In genomic region chr11:114912826-114913225, GRCh38 we compare ENCODE assay signal across 18 cellular contexts.
"Had no signal": no experiment of that assay in that cellular context is flagged by ENCODE, and none has a peak within 500 bp of the region (broad histone marks: within the 10 kb centered on the region; RNA-seq: fewer than 3 reads in every experiment).

No MANE protein-coding gene starts in this region.

- H3K27ac ChIP-seq: neural progenitor cell, suprapubic skin, transverse colon, uterus, VCaP had no signal

- H3K9me3 Mint-ChIP-seq: neural progenitor cell had no signal

- DNase-seq: activated CD4-positive, alpha-beta T cell treated with anti-CD3 and anti-CD28 coated beads, Interleukin-2, amount 50 U/mL, for 4 hours; activated naive CD8-positive, alpha-beta T cell treated with anti-CD3 and anti-CD28 coated beads for 36 hours; amniotic stem cell; dermis blood vessel endothelial cell; effector memory CD4-positive, alpha-beta T cell; immature natural killer cell; kidney glomerular epithelial cell; left ventricle myocardium superior; mesenchymal stem cell; mucosa of descending colon; naive B cell; transverse colon; uterus had no signal

- H3K27ac Mint-ChIP-seq: activated naive CD8-positive, alpha-beta T cell treated with anti-CD3 and anti-CD28 coated beads for 36 hours; naive B cell; neural progenitor cell; progenitor cell of endocrine pancreas; stimulated activated naive CD8-positive, alpha-beta T cell treated with anti-CD3 and anti-CD28 coated beads, Interleukin-15, Interleukin-2, amounts not matched to agents 100 ng/mL and 50 ng/mL, for 24 hours had no signal

- H3K4me3 Mint-ChIP-seq: activated naive CD8-positive, alpha-beta T cell treated with anti-CD3 and anti-CD28 coated beads for 36 hours; immature natural killer cell; naive B cell; neural progenitor cell; stimulated activated naive CD8-positive, alpha-beta T cell treated with anti-CD3 and anti-CD28 coated beads, Interleukin-15, Interleukin-2, amounts not matched to agents 100 ng/mL and 50 ng/mL, for 24 hours had no signal

- H3K4me1 Mint-ChIP-seq: activated naive CD8-positive, alpha-beta T cell treated with anti-CD3 and anti-CD28 coated beads for 36 hours; immature natural killer cell; naive B cell; neural progenitor cell had no signal

- H3K36me3 Mint-ChIP-seq: activated naive CD8-positive, alpha-beta T cell treated with anti-CD3 and anti-CD28 coated beads for 36 hours; immature natural killer cell; naive B cell; neural progenitor cell had no signal

- ATAC-seq: left ventricle myocardium superior, mucosa of descending colon had no signal

- H3K4me3 ChIP-seq: mucosa of descending colon, neural progenitor cell, suprapubic skin, transverse colon, uterus had no signal

- H3K36me3 ChIP-seq: neural progenitor cell, suprapubic skin, transverse colon, uterus had no signal

- H3K9me3 ChIP-seq: mucosa of descending colon, suprapubic skin, transverse colon, uterus had no signal

- H3K27me3 Mint-ChIP-seq: activated naive CD8-positive, alpha-beta T cell treated with anti-CD3 and anti-CD28 coated beads for 36 hours; naive B cell; stimulated activated naive CD8-positive, alpha-beta T cell treated with anti-CD3 and anti-CD28 coated beads, Interleukin-15, Interleukin-2, amounts not matched to agents 100 ng/mL and 50 ng/mL, for 24 hours had no signal

- H3K27me3 ChIP-seq: neural progenitor cell, suprapubic skin, transverse colon, uterus had no signal

- H3K4me1 ChIP-seq: neural progenitor cell, suprapubic skin, transverse colon, uterus had no signal
